ENCODE assay signal across 13 cellular contexts in the genomic region with DNA sequence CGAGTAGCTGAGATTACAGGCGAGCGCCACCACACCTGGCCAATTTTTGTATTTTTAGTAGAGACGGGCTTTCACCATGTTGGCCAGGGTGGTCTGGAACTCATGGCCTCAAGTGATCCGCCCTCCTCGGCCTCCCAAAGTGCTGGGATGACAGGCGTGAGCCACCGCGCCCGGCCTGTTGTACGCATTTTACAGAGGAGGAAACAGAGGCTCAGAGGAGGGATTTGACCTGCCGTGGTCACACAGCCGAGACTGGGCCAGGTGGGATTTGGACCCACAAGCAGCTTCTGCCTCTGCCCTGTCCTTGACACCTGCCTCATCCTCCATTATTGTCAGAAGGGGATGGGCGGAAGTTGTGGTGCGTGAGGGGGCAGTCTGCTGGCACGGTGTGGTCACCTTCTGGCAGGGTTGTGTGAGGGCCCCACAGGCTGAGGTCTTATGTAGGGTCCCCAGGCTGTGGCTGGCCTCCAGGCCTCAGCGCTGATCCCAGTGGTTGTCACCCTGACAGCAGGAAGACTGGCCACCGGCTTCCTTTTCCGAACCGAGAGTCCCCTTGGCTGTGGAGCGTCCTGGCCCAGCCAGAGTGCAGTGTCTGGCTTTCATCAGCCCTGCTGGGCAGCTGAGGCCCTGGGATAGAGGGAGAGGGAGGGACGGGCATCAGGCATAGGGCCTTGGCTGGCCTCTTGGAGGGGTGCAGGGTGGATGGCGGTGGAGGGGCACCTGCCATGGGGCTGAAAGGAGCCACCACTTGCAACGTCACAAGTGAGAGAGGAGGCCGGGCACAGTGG. TPM values are rescaled to one million over a fixed set of nuclear protein-coding genes. Genes with fewer than 3 reads are reported as not detected.
DNase-seq lines count a peak whose midpoint lies in the region; ATAC-seq and TF ChIP-seq lines count a peak whose summit lies in the region.
"Had no signal": no experiment of that assay in that cellular context is flagged by ENCODE, and none has a peak within 500 bp of the region (broad histone marks: within the 10 kb centered on the region; RNA-seq: fewer than 3 reads in every experiment).

No MANE protein-coding gene starts in this region.

- intact Hi-C loops in CD8-positive, alpha-beta T cell (cut with DNase I, micrococcal nuclease): no loop called here

- H3K4ac ChIP-seq in mesenchymal stem cell (ENCODE audit: low read depth in 1 of 2, low read length in 2 of 2): no peak overlapping the region

- no peak overlapping the region for H4K8ac ChIP-seq in mesenchymal stem cell (ENCODE audit: low read length)

- no peak overlapping the region for H2BK5ac ChIP-seq in mesenchymal stem cell (ENCODE audit: low read depth, low read length, poor library complexity, severe bottlenecking)

- H3K36me3 ChIP-seq in esophagus (ENCODE audit: control insufficient read depth in 2 of 2, insufficient read depth in 2 of 2, low read length in 1 of 2) (peaks cover 4 to 24% of the 10 kb centered on the region in 2 donors), mesenchymal stem cell (ENCODE audit: control insufficient read depth in 1 of 2, insufficient read depth in 2 of 2, low read depth in 1 of 2, low read length in 2 of 2) (peaks cover 20 to 41% of the 10 kb centered on the region in 2 experiments), subcutaneous abdominal adipose tissue (ENCODE audit: control insufficient read depth in 5 of 5, insufficient read depth in 5 of 5, low read length in 5 of 5) (peaks cover 0 to 23% (median 16%) of the 10 kb centered on the region in 5 donors)
- H3K36me3 ChIP-seq in CD8-positive, alpha-beta T cell (ENCODE audit: insufficient read depth, low read length): peaks cover 4% of the 10 kb centered on the region

- H3K4me3 ChIP-seq in esophagus (ENCODE audit: low read depth in 1 of 2, low read length in 2 of 2) (no peak overlapping the region), mesenchymal stem cell (ENCODE audit: insufficient read depth in 1 of 2, low read depth in 1 of 2, low read length in 2 of 2) (peak overlapping the region in 1 of 2 experiments; percentile 37), subcutaneous abdominal adipose tissue (ENCODE audit: low read depth in 1 of 5, low read length in 5 of 5) (no peak overlapping the region)
- no peak overlapping the region for H3K4me3 ChIP-seq in CD8-positive, alpha-beta T cell (ENCODE audit: low read depth, low read length)

- H3K18ac ChIP-seq in mesenchymal stem cell (ENCODE audit: low read depth in 1 of 2, low read length in 2 of 2): no peak overlapping the region

- no peak for TF ChIP-seq CTCF in HFFc6 (IDR thresholded peaks at IDR 0.05)
- TF ChIP-seq CTCF in CD8-positive, alpha-beta T cell (IDR thresholded peaks at IDR 0.05): no peak

- H3K14ac ChIP-seq in mesenchymal stem cell (ENCODE audit: low read length in 2 of 2): peak overlapping the region in 1 of 2 experiments; percentile 23

- H3K9me3 ChIP-seq in esophagus (ENCODE audit: control insufficient read depth in 2 of 2, insufficient read depth in 1 of 2, low read depth in 1 of 2, low read length in 1 of 2) (no peaks in the 10 kb centered on the region), mesenchymal stem cell (ENCODE audit: control insufficient read depth, low read length) (no peaks in the 10 kb centered on the region), subcutaneous abdominal adipose tissue (ENCODE audit: control insufficient read depth in 5 of 5, low read length in 5 of 5) (no peaks in the 10 kb centered on the region)
- no peaks in the 10 kb centered on the region for H3K9me3 ChIP-seq in CD8-positive, alpha-beta T cell (ENCODE audit: low read length)

- peak overlapping the region; percentile 11; the same call in 1 of the 2 replicates for H3K4me3 Mint-ChIP-seq in HFFc6
- H3K4me3 Mint-ChIP-seq in activated T-cell treated with anti-CD3 and anti-CD28 coated beads, Interleukin-2, amount 50 U/mL, for 24 hours: no peak overlapping the region
- H3K4me3 Mint-ChIP-seq in CD8-positive, alpha-beta T cell: no peak overlapping the region

- H3K27me3 ChIP-seq in esophagus (ENCODE audit: control insufficient read depth in 1 of 2, insufficient read depth in 2 of 2, low read length in 2 of 2): no peaks in the 10 kb centered on the region
- H3K27me3 ChIP-seq in mesenchymal stem cell (ENCODE audit: control insufficient read depth in 1 of 2, insufficient read depth in 1 of 2, low read length in 2 of 2): no peaks in the 10 kb centered on the region
- H3K27me3 ChIP-seq in subcutaneous abdominal adipose tissue (ENCODE audit: control insufficient read depth in 5 of 5, insufficient read depth in 4 of 5, low read length in 5 of 5): no peaks in the 10 kb centered on the region
- no peaks in the 10 kb centered on the region for H3K27me3 ChIP-seq in CD8-positive, alpha-beta T cell (ENCODE audit: insufficient read depth, low read length)

- peak overlapping the region in 1 of 2 experiments; percentile 2 for H3K23ac ChIP-seq in mesenchymal stem cell (ENCODE audit: low read length in 2 of 2)

- H3K4me1 Mint-ChIP-seq in HFFc6 (ENCODE audit: low read depth): peaks cover 59% of the 10 kb centered on the region
- peaks cover 24% of the 10 kb centered on the region for H3K4me1 Mint-ChIP-seq in activated T-cell treated with anti-CD3 and anti-CD28 coated beads, Interleukin-2, amount 50 U/mL, for 24 hours (ENCODE audit: low read depth)
- H3K4me1 Mint-ChIP-seq in CD8-positive, alpha-beta T cell (ENCODE audit: low read depth): peaks cover 13% of the 10 kb centered on the region

- peak overlapping the region; percentile 14 for H4K91ac ChIP-seq in mesenchymal stem cell (ENCODE audit: low read length)

- DNase-seq in HFFc6 (no peak), mesenchymal stem cell (no peak)
- DNase-seq in activated T-cell treated with anti-CD3 and anti-CD28 coated beads, Interleukin-2, amount 50 U/mL, for 24 hours: no peak
- DNase-seq in CD8-positive, alpha-beta T cell: no peak
- DNase-seq: activated CD4-positive, alpha-beta T cell treated with anti-CD3 and anti-CD28 coated beads, Interleukin-2, amount 50 U/mL, for 4 hours; activated effector memory CD4-positive, alpha-beta T cell treated with anti-CD3 and anti-CD28 coated beads, Interleukin-2, amount 50 U/mL, for 16 hours; NCI-H226; PC-3 had no signal

- POLR2A ChIA-PET in CD8-positive, alpha-beta T cell (lab: Charles Lee): no interaction called here

- H3K9ac ChIP-seq in mesenchymal stem cell (ENCODE audit: low read length) (peak overlapping the region; percentile 53), subcutaneous abdominal adipose tissue (ENCODE audit: low read length in 5 of 5) (peak overlapping the region in 2 of 5 donors; percentile 28 to 53)

- WGBS in esophagus, 2 donors: 74% methylated on average over 25 of the region's 25 CpGs
- 74% methylated on average over 25 of the region's 25 CpGs for WGBS in mesenchymal stem cell

- H3K4me2 ChIP-seq in mesenchymal stem cell (ENCODE audit: low read length, poor library complexity, severe bottlenecking): no peak overlapping the region

- H3K27ac ChIP-seq in esophagus (ENCODE audit: low read depth in 2 of 2, low read length in 1 of 2) (peak overlapping the region; percentile 78 to 94), mesenchymal stem cell (ENCODE audit: low read length, poor library complexity, severe bottlenecking) (no peak overlapping the region), subcutaneous abdominal adipose tissue (ENCODE audit: low read depth, low read length) (peak overlapping the region; percentile 80)
- no peak overlapping the region for H3K27ac ChIP-seq in CD8-positive, alpha-beta T cell (ENCODE audit: low read depth, low read length)
- H3K27ac ChIP-seq: epithelial cell of prostate had no signal

- H3K9me3 Mint-ChIP-seq in HFFc6: no peaks in the 10 kb centered on the region
- H3K9me3 Mint-ChIP-seq in activated T-cell treated with anti-CD3 and anti-CD28 coated beads, Interleukin-2, amount 50 U/mL, for 24 hours: no peaks in the 10 kb centered on the region
- H3K9me3 Mint-ChIP-seq in CD8-positive, alpha-beta T cell: no peaks in the 10 kb centered on the region

- ATAC-seq in HG03439 (IDR thresholded peaks at IDR 0.05; ENCODE audit: unreplicated experiment): no peak
- no peak for ATAC-seq in GM18873 (IDR thresholded peaks at IDR 0.05; ENCODE audit: low FRiP score, unreplicated experiment)
- no peak for ATAC-seq in CD8-positive, alpha-beta T cell
- ATAC-seq: PC-3 had no signal

- CTCF ChIA-PET in CD8-positive, alpha-beta T cell (lab: Charles Lee): no interaction called here

- H3K36me3 Mint-ChIP-seq in HFFc6 (ENCODE audit: low read depth): peaks cover 17% of the 10 kb centered on the region
- H3K36me3 Mint-ChIP-seq in activated T-cell treated with anti-CD3 and anti-CD28 coated beads, Interleukin-2, amount 50 U/mL, for 24 hours (ENCODE audit: low read depth): peaks cover 29% of the 10 kb centered on the region
- peaks cover 24% of the 10 kb centered on the region for H3K36me3 Mint-ChIP-seq in CD8-positive, alpha-beta T cell

- peaks cover 11% of the 10 kb centered on the region for H3K27me3 Mint-ChIP-seq in HFFc6 (ENCODE audit: insufficient read depth)
- H3K27me3 Mint-ChIP-seq in activated T-cell treated with anti-CD3 and anti-CD28 coated beads, Interleukin-2, amount 50 U/mL, for 24 hours: no peaks in the 10 kb centered on the region
- H3K27me3 Mint-ChIP-seq in CD8-positive, alpha-beta T cell (ENCODE audit: low read depth): no peaks in the 10 kb centered on the region

- H2BK12ac ChIP-seq in mesenchymal stem cell (ENCODE audit: low read length in 2 of 2): no peak overlapping the region

- no peak overlapping the region for H2BK15ac ChIP-seq in mesenchymal stem cell (ENCODE audit: low read depth, poor library complexity, severe bottlenecking)

- peaks cover 12 to 34% of the 10 kb centered on the region in 2 donors for H3K4me1 ChIP-seq in esophagus (ENCODE audit: control insufficient read depth in 2 of 2, insufficient read depth in 2 of 2, low read length in 1 of 2)
- peaks cover 37% of the 10 kb centered on the region for H3K4me1 ChIP-seq in mesenchymal stem cell (ENCODE audit: control insufficient read depth, insufficient read depth, low read depth, low read length)
- peaks cover 20 to 86% (median 72%) of the 10 kb centered on the region in 5 donors for H3K4me1 ChIP-seq in subcutaneous abdominal adipose tissue (ENCODE audit: control insufficient read depth in 5 of 5, insufficient read depth in 5 of 5, low read length in 5 of 5)
- H3K4me1 ChIP-seq in CD8-positive, alpha-beta T cell (ENCODE audit: insufficient read depth, low read length): no peaks in the 10 kb centered on the region

- H3K27ac Mint-ChIP-seq in HFFc6: peak overlapping the region; percentile 69; the same call in 1 of the 2 replicates
- no peak overlapping the region for H3K27ac Mint-ChIP-seq in activated T-cell treated with anti-CD3 and anti-CD28 coated beads, Interleukin-2, amount 50 U/mL, for 24 hours
- no peak overlapping the region for H3K27ac Mint-ChIP-seq in CD8-positive, alpha-beta T cell

- H2BK120ac ChIP-seq in mesenchymal stem cell (ENCODE audit: low read depth, low read length): no peak overlapping the region

- no peak overlapping the region for H2AK5ac ChIP-seq in mesenchymal stem cell (ENCODE audit: low read length, severe bottlenecking)

- H2AFZ ChIP-seq in mesenchymal stem cell (ENCODE audit: low read depth, low read length): no peak overlapping the region

- peaks cover 30% of the 10 kb centered on the region for H3K79me1 ChIP-seq in mesenchymal stem cell (replicated peaks; ENCODE audit: low read length, poor library complexity, severe bottlenecking)

RNA-seq across cellular contexts. Expression of a gene that starts 20.3 kb away (rescaled TPM):
- 100 to 1,000 TPM; 186 to 219 (median 211) TPM for total RNA-seq in HFFc6 (2021; fragmentation: NEBNext Ultra II Directional; extraction: Animal tissue kit (Norgen Biotek cat#: 25700))
- 10 to 100 TPM; 15.4 to 48.1 TPM for polyA plus RNA-seq in esophagus
- polyA plus RNA-seq in mesenchymal stem cell (2013, experiment 1 of 2): 101 TPM
- polyA plus RNA-seq in mesenchymal stem cell (2013, experiment 2 of 2): 98.4 TPM
- total RNA-seq in CD8-positive, alpha-beta T cell: 10 to 100 TPM; 16.5 to 17.5 TPM

Comparison
In these comparisons a context has a peak if more than half of its experiments do, and no peak if none do; other contexts are left out.
1. H3K27ac ChIP-seq: peak in esophagus (2 of 2) and subcutaneous abdominal adipose tissue (single experiment); none in mesenchymal stem cell (single experiment) and CD8-positive, alpha-beta T cell (single experiment).
2. RNA of a gene that starts 20.3 kb away (total RNA-seq): 186 to 219 TPM in HFFc6; 16.5 to 17.5 TPM in CD8-positive, alpha-beta T cell; every median in the first group is over 10 times any median in the second.